ENCODE assay signal across 7 cellular contexts in genomic region chr14:34845869-34846268, GRCh38.
"Had no signal": no experiment of that assay in that cellular context is flagged by ENCODE, and none has a peak within 500 bp of the region (broad histone marks: within the 10 kb centered on the region; RNA-seq: fewer than 3 reads in every experiment).

No MANE protein-coding gene starts in this region.

- H3K9me3 ChIP-seq: HAP-1 had no signal

- H3K27ac ChIP-seq: GM23248 had no signal

- DNase-seq: GM23248, GOT3, H7, IMR-90 had no signal

- H3K4me3 ChIP-seq: GM23248, HAP-1, K562 had no signal

- ATAC-seq: HCT116, K562 had no signal
